26 cellular contexts compared by ENCODE assay signal in the genomic region with DNA sequence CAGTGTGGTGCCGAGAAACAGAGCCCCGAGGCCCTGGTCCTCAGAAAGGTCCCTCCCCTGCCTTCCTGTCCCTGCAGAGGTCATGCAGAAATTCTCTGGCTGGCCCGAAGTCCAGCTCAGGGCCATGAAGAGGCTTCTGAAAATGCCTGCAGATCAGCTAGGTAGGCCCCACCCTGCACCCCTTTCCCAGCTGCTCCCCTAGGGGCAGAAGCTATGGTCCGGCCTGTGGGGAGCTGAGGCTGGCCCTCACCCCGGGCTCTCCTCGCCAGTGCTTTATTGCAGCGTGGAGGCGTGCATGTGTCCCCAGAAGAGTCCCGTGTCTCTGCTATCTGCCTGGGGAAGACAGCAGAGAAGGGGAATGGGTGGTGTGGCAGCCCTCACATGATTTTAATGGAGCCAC.
"Had no signal": no experiment of that assay in that cellular context is flagged by ENCODE, and none has a peak within 500 bp of the region (broad histone marks: within the 10 kb centered on the region; RNA-seq: fewer than 3 reads in every experiment).

No MANE protein-coding gene starts in this region.

- FAIRE-seq: islet of Langerhans, kidney had no signal

- H3K27ac ChIP-seq: left lung, lower lobe of right lung, parathyroid adenoma, right atrium auricular region, skin epidermis, tibial nerve, uterus had no signal

- H3K36me3 Mint-ChIP-seq: immature natural killer cell; stimulated activated memory B cell treated with anti-CD40 and anti-IgM and Interleukin-4, amounts not matched to agents 10 μg/mL and 1 μg/mL and 100 μg/mL, for 72 hours; type B pancreatic cell had no signal

- H3K27ac Mint-ChIP-seq: immature natural killer cell; nephron; stimulated activated memory B cell treated with anti-CD40 and anti-IgM and Interleukin-4, amounts not matched to agents 10 μg/mL and 1 μg/mL and 100 μg/mL, for 72 hours; stimulated activated naive CD8-positive, alpha-beta T cell treated with anti-CD3 and anti-CD28 coated beads, Interleukin-15, amount 100 ng/mL, for 72 hours; type B pancreatic cell had no signal

- H3K9me3 Mint-ChIP-seq: immature natural killer cell; naive thymus-derived CD8-positive, alpha-beta T cell; nephron; neural crest cell; stimulated activated memory B cell treated with anti-CD40 and anti-IgM and Interleukin-4, amounts not matched to agents 10 μg/mL and 1 μg/mL and 100 μg/mL, for 72 hours; stimulated activated naive CD8-positive, alpha-beta T cell treated with anti-CD3 and anti-CD28 coated beads, Interleukin-15, amount 100 ng/mL, for 72 hours; type B pancreatic cell had no signal

- ATAC-seq: left colon; left lung; lower lobe of right lung; naive thymus-derived CD8-positive, alpha-beta T cell; sciatic nerve; stimulated activated memory B cell treated with anti-CD40 and anti-IgM and Interleukin-4, amounts not matched to agents 10 μg/mL and 1 μg/mL and 100 μg/mL, for 72 hours; stimulated activated naive CD8-positive, alpha-beta T cell treated with anti-CD3 and anti-CD28 coated beads, Interleukin-15, amount 100 ng/mL, for 72 hours had no signal

- H3K4me1 ChIP-seq: left lung, lower lobe of right lung, parathyroid adenoma, right atrium auricular region, tibial nerve, uterus had no signal

- H2AFZ ChIP-seq: parathyroid adenoma had no signal

- DNase-seq: hypothalamus; immature natural killer cell; kidney; left colon; lower lobe of right lung; mammary epithelial cell; mesenchymal stem cell; naive thymus-derived CD8-positive, alpha-beta T cell; nucleus accumbens; stimulated activated CD4-positive, alpha-beta T cell treated with anti-CD3 and anti-CD28 coated beads, Interleukin-12 subunit alpha, Interleukin-12 subunit beta, amount 100 ng/mL, for 4 hours; stimulated activated CD4-positive, alpha-beta T cell treated with anti-CD3 and anti-CD28 coated beads, Interleukin-4, amount 100 ng/mL, for 24 hours; stimulated activated naive CD4-positive, alpha-beta T cell treated with Interleukin-2 at 50 U/mL for 16 hours; stimulated activated naive CD8-positive, alpha-beta T cell treated with anti-CD3 and anti-CD28 coated beads, Interleukin-15, amount 100 ng/mL, for 72 hours; substantia nigra; uterus had no signal

- H3K36me3 ChIP-seq: lower lobe of right lung, right atrium auricular region, uterus had no signal

- H3K4me1 Mint-ChIP-seq: nephron; neural crest cell; stimulated activated memory B cell treated with anti-CD40 and anti-IgM and Interleukin-4, amounts not matched to agents 10 μg/mL and 1 μg/mL and 100 μg/mL, for 72 hours; stimulated activated naive CD8-positive, alpha-beta T cell treated with anti-CD3 and anti-CD28 coated beads, Interleukin-15, amount 100 ng/mL, for 72 hours had no signal

- H3K9ac ChIP-seq: parathyroid adenoma had no signal

- H3K79me2 ChIP-seq: parathyroid adenoma had no signal

- H3K9me3 ChIP-seq: left lung, lower lobe of right lung, right atrium auricular region, tibial nerve, uterus had no signal

- H3K4me3 ChIP-seq: left lung, lower lobe of right lung, right atrium auricular region, skin epidermis, tibial nerve, uterus had no signal

- H3K4me3 Mint-ChIP-seq: immature natural killer cell; naive thymus-derived CD8-positive, alpha-beta T cell; nephron; stimulated activated memory B cell treated with anti-CD40 and anti-IgM and Interleukin-4, amounts not matched to agents 10 μg/mL and 1 μg/mL and 100 μg/mL, for 72 hours; stimulated activated naive CD8-positive, alpha-beta T cell treated with anti-CD3 and anti-CD28 coated beads, Interleukin-15, amount 100 ng/mL, for 72 hours; type B pancreatic cell had no signal

- H3K27me3 ChIP-seq: right atrium auricular region, uterus had no signal
